ENCODE assay signal across 1 cellular context in genomic region chr2:201887851-201888451, GRCh38.
TF ChIP-seq lines count a peak whose summit lies in the region.

No MANE protein-coding gene starts in this region.

TF ChIP-seq in HEK293, 187 proteins besides CTCF, POLR2A, EP300 and RAD21 (continued from another document and continues in another):
- TF ChIP-seq ZNF148 (tag by site-specific recombination; IDR thresholded peaks at IDR 0.05; ENCODE audit: borderline replicate concordance) (no peak), ZBTB17 (tag by site-specific recombination; IDR thresholded peaks at IDR 0.05) (peak; percentile 88), ZNF404 (tag by site-specific recombination; IDR thresholded peaks at IDR 0.05) (no peak), ZNF211 (tag by site-specific recombination; IDR thresholded peaks at IDR 0.05; ENCODE audit: low read depth) (no peak), ZNF660 (tag by site-specific recombination; IDR thresholded peaks at IDR 0.05) (peak; percentile 47; the same call in 1 of the 2 replicates), MZF1 (tag by site-specific recombination; IDR thresholded peaks at IDR 0.05; ENCODE audit: borderline replicate concordance) (no peak), ZNF792 (tag by site-specific recombination; IDR thresholded peaks at IDR 0.05) (no peak), ZFP3 (tag by site-specific recombination; IDR thresholded peaks at IDR 0.05; ENCODE audit: low read depth) (no peak), ZNF112 (tag by site-specific recombination; IDR thresholded peaks at IDR 0.05) (no peak), PBX3 (CRISPR knock-in tag; IDR thresholded peaks at IDR 0.05) (no peak), ZBTB49 (tag by site-specific recombination; IDR thresholded peaks at IDR 0.05; ENCODE audit: low read depth) (no peak), ZNF133 (tag by site-specific recombination; IDR thresholded peaks at IDR 0.05) (no peak), ZNF423 (tag by site-specific recombination; IDR thresholded peaks at IDR 0.05) (no peak), HIC1 (tag by site-specific recombination; IDR thresholded peaks at IDR 0.05) (0 out of 2 replicates have a peak, but pooled peaks have one; percentile 36), TRIM28 (IDR thresholded peaks at IDR 0.05; ENCODE audit: borderline replicate concordance, low read length) (peak; percentile 91), YY2 (tag by site-specific recombination; IDR thresholded peaks at IDR 0.05) (no peak), ZNF701 (tag by site-specific recombination; IDR thresholded peaks at IDR 0.05) (no peak), KLF17 (tag by site-specific recombination; IDR thresholded peaks at IDR 0.05) (peak; percentile 13; the same call in 1 of the 2 replicates), ZNF354C (tag by site-specific recombination; IDR thresholded peaks at IDR 0.05; ENCODE audit: borderline replicate concordance, low read depth) (no peak), ZNF24 (tag by site-specific recombination; IDR thresholded peaks at IDR 0.05) (peak; percentile 95), ZSCAN4 (tag by site-specific recombination; IDR thresholded peaks at IDR 0.05) (peak; percentile 49), GFI1B (tag by site-specific recombination; IDR thresholded peaks at IDR 0.05) (peak; percentile 18; the same call in 1 of the 2 replicates), ZNF132 (tag by site-specific recombination; IDR thresholded peaks at IDR 0.05; ENCODE audit: borderline replicate concordance) (no peak), TCF7L2 (IDR thresholded peaks at IDR 0.05; ENCODE audit: borderline replicate concordance, low read depth, low read length) (peak; percentile 94), HOXC10 (CRISPR knock-in tag; IDR thresholded peaks at IDR 0.05) (no peak), KLF10 (tag by site-specific recombination; IDR thresholded peaks at IDR 0.05) (peak; percentile 73), ZNF223 (tag by site-specific recombination; IDR thresholded peaks at IDR 0.05) (no peak), SP3 (tag by site-specific recombination; IDR thresholded peaks at IDR 0.05) (peak; percentile 38; the same call in 1 of the 2 replicates), KLF16 (tag by site-specific recombination; IDR thresholded peaks at IDR 0.05) (no peak), ZNF214 (tag by site-specific recombination; IDR thresholded peaks at IDR 0.05; ENCODE audit: borderline replicate concordance) (no peak), MYNN (tag by site-specific recombination; IDR thresholded peaks at IDR 0.05; ENCODE audit: borderline replicate concordance) (peak; percentile 19; the same call in 1 of the 2 replicates), ZNF837 (tag by site-specific recombination; IDR thresholded peaks at IDR 0.05) (no peak), ZNF529 (tag by site-specific recombination; IDR thresholded peaks at IDR 0.05; ENCODE audit: insufficient replicate concordance) (no peak), ZNF777 (tag by site-specific recombination; IDR thresholded peaks at IDR 0.05; ENCODE audit: borderline replicate concordance) (no peak), IKZF3 (tag by site-specific recombination; IDR thresholded peaks at IDR 0.05) (no peak), ZBTB8A (tag by site-specific recombination; IDR thresholded peaks at IDR 0.05) (peak; percentile 46), ZNF561 (tag by site-specific recombination; IDR thresholded peaks at IDR 0.05; ENCODE audit: borderline replicate concordance) (no peak), PRDM2 (tag by site-specific recombination; IDR thresholded peaks at IDR 0.05; ENCODE audit: borderline replicate concordance) (no peak), ZNF341 (tag by site-specific recombination; IDR thresholded peaks at IDR 0.05; ENCODE audit: low read depth) (peak; percentile 57), ZNF398 (tag by site-specific recombination; IDR thresholded peaks at IDR 0.05) (no peak), ZSCAN5A (tag by site-specific recombination; IDR thresholded peaks at IDR 0.05) (no peak), ZNF658 (tag by site-specific recombination; IDR thresholded peaks at IDR 0.05) (no peak)
